ENCODE assay signal across 1 cellular context in genomic region chr1:208410409-208410808, GRCh38.
TF ChIP-seq lines count a peak whose summit lies in the region.

No MANE protein-coding gene starts in this region.

TF ChIP-seq in SK-N-SH, 30 proteins besides CTCF, POLR2A, EP300 and RAD21 (continued from another document):
- TF ChIP-seq USF1 (IDR thresholded peaks at IDR 0.05; ENCODE audit: borderline replicate concordance, low read depth) (no peak), TEAD4 (IDR thresholded peaks at IDR 0.05; ENCODE audit: borderline replicate concordance, insufficient read depth) (no peak), RXRA (IDR thresholded peaks at IDR 0.05; ENCODE audit: borderline replicate concordance, low read depth) (no peak), ELF1 (IDR thresholded peaks at IDR 0.05) (no peak), REST (IDR thresholded peaks at IDR 0.05; ENCODE audit: low read depth, low read length) (no peak), RCOR1 (IDR thresholded peaks at IDR 0.05; ENCODE audit: low read length) (peak; percentile 98), FOSL2 (IDR thresholded peaks at IDR 0.05; ENCODE audit: borderline replicate concordance, low read depth) (no peak), MEF2A (IDR thresholded peaks at IDR 0.05; ENCODE audit: borderline replicate concordance, low read depth) (no peak)
- TF ChIP-seq, protein P1, sequence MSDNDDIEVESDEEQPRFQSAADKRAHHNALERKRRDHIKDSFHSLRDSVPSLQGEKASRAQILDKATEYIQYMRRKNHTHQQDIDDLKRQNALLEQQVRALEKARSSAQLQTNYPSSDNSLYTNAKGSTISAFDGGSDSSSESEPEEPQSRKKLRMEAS (IDR thresholded peaks at IDR 0.05; ENCODE audit: low read depth), result no peak
